In the genomic region with DNA sequence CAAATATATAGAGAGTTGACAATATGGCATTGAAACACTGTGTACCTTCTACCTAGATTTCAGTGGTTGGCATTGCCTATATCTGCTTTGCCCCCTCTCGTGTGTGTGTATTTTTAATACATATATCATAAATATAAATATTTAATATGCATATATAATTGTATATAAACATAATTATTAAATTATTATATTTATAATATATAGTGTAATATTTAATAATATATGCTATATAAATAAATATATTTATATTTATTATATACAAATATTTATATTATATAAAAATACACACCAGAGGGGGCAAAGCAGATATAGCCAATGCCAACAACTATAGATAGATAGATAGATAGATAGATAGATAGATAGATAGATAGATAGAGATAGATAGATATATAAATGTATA, we compare ENCODE assay signal across 31 cellular contexts.
"Had no signal": no experiment of that assay in that cellular context is flagged by ENCODE, and none has a peak within 500 bp of the region (broad histone marks: within the 10 kb centered on the region; RNA-seq: fewer than 3 reads in every experiment).

No MANE protein-coding gene starts in this region.

- H3K9me3 ChIP-seq: neutrophil, psoas muscle, right lobe of liver, sigmoid colon, stomach, thoracic aorta, thyroid gland, tibial nerve, upper lobe of left lung, vagina had no signal

- H3K4me3 ChIP-seq: psoas muscle, right lobe of liver, sigmoid colon, smooth muscle cell, spleen, stomach, thoracic aorta, thyroid gland, tibial nerve, upper lobe of left lung, vagina had no signal

- H3K27ac ChIP-seq: neutrophil, parathyroid adenoma, psoas muscle, right lobe of liver, sigmoid colon, spleen, stomach, thoracic aorta, thyroid gland, tibial nerve, upper lobe of left lung, vagina had no signal

- H3K4me1 ChIP-seq: parathyroid adenoma, psoas muscle, right lobe of liver, sigmoid colon, spleen, stomach, thyroid gland, tibial nerve, upper lobe of left lung, vagina had no signal

- H3K4me1 Mint-ChIP-seq: naive thymus-derived CD8-positive, alpha-beta T cell; nephron progenitor cell; stimulated activated memory B cell treated with anti-CD40 and anti-IgM and Interleukin-4, amounts not matched to agents 10 μg/mL and 1 μg/mL and 100 μg/mL, for 72 hours had no signal

- ATAC-seq: naive thymus-derived CD8-positive, alpha-beta T cell; natural killer cell treated with Interleukin-12 subunit alpha and Interleukin-12 subunit beta and Interleukin-15 and Interleukin-18, amount 100 ng/mL, for 72 hours; psoas muscle; right cardiac atrium; right lobe of liver; stimulated activated memory B cell treated with anti-CD40 and anti-IgM and Interleukin-4, amounts not matched to agents 10 μg/mL and 1 μg/mL and 100 μg/mL, for 72 hours had no signal

- H3K27ac Mint-ChIP-seq: naive thymus-derived CD8-positive, alpha-beta T cell; natural killer cell treated with Interleukin-12 subunit alpha and Interleukin-12 subunit beta and Interleukin-15 and Interleukin-18, amount 100 ng/mL, for 72 hours; nephron progenitor cell; progenitor cell of endocrine pancreas; stimulated activated memory B cell treated with anti-CD40 and anti-IgM and Interleukin-4, amounts not matched to agents 10 μg/mL and 1 μg/mL and 100 μg/mL, for 72 hours; stimulated activated naive CD8-positive, alpha-beta T cell treated with anti-CD3 and anti-CD28 coated beads, Interleukin-15, Interleukin-2, amounts not matched to agents 100 ng/mL and 50 ng/mL, for 24 hours had no signal

- H3K9me3 Mint-ChIP-seq: neural crest cell; stimulated activated naive CD8-positive, alpha-beta T cell treated with anti-CD3 and anti-CD28 coated beads, Interleukin-15, Interleukin-2, amounts not matched to agents 100 ng/mL and 50 ng/mL, for 24 hours had no signal

- FAIRE-seq: urothelium cell line had no signal

- DNase-seq: naive thymus-derived CD8-positive, alpha-beta T cell; nephron progenitor cell; nucleus accumbens; posterior cingulate gyrus; psoas muscle; right cardiac atrium; right lobe of liver; sigmoid colon; spleen; stimulated activated CD4-positive, alpha-beta T cell treated with anti-CD3 and anti-CD28 coated beads, Interleukin-12 subunit alpha, Interleukin-12 subunit beta, amount 100 ng/mL, for 4 hours; stimulated activated CD4-positive, alpha-beta T cell treated with anti-CD3 and anti-CD28 coated beads, Interleukin-1b, Interleukin-23, amount 100 ng/mL, for 48 hours; stimulated activated CD4-positive, alpha-beta T cell treated with anti-CD3 and anti-CD28 coated beads, Interleukin-4, amount 100 ng/mL, for 1 hour; stimulated activated CD4-positive, alpha-beta T cell treated with anti-CD3 and anti-CD28 coated beads, Interleukin-4, amount 100 ng/mL, for 4 hours; stimulated activated CD8-positive, alpha-beta memory T cell treated with anti-CD3 and anti-CD28 coated beads, Interleukin-4, amount 100 ng/mL, for 48 hours; stimulated activated naive CD4-positive, alpha-beta T cell treated with Interleukin-2 at 50 U/mL for 16 hours; stomach; thyroid gland; trophoblast cell; upper lobe of left lung had no signal

- H3K36me3 Mint-ChIP-seq: natural killer cell treated with Interleukin-12 subunit alpha and Interleukin-12 subunit beta and Interleukin-15 and Interleukin-18, amount 100 ng/mL, for 72 hours had no signal

- H3K36me3 ChIP-seq: neutrophil, right lobe of liver, sigmoid colon, thoracic aorta, thyroid gland had no signal

- H3K27me3 ChIP-seq: neutrophil, right lobe of liver, sigmoid colon, spleen, stomach, thyroid gland, tibial nerve, upper lobe of left lung, vagina had no signal

- H3K4me3 Mint-ChIP-seq: naive thymus-derived CD8-positive, alpha-beta T cell; natural killer cell treated with Interleukin-12 subunit alpha and Interleukin-12 subunit beta and Interleukin-15 and Interleukin-18, amount 100 ng/mL, for 72 hours; nephron progenitor cell; neural crest cell; stimulated activated memory B cell treated with anti-CD40 and anti-IgM and Interleukin-4, amounts not matched to agents 10 μg/mL and 1 μg/mL and 100 μg/mL, for 72 hours; stimulated activated naive CD8-positive, alpha-beta T cell treated with anti-CD3 and anti-CD28 coated beads, Interleukin-15, Interleukin-2, amounts not matched to agents 100 ng/mL and 50 ng/mL, for 24 hours had no signal

- H3K27me3 Mint-ChIP-seq: naive thymus-derived CD8-positive, alpha-beta T cell; natural killer cell treated with Interleukin-12 subunit alpha and Interleukin-12 subunit beta and Interleukin-15 and Interleukin-18, amount 100 ng/mL, for 72 hours; progenitor cell of endocrine pancreas; stimulated activated memory B cell treated with anti-CD40 and anti-IgM and Interleukin-4, amounts not matched to agents 10 μg/mL and 1 μg/mL and 100 μg/mL, for 72 hours; stimulated activated naive CD8-positive, alpha-beta T cell treated with anti-CD3 and anti-CD28 coated beads, Interleukin-15, Interleukin-2, amounts not matched to agents 100 ng/mL and 50 ng/mL, for 24 hours had no signal
